12 cellular contexts compared by ENCODE assay signal in genomic region chr17:31907342-31907975, GRCh38.
DNase-seq lines count a peak whose midpoint lies in the region; ATAC-seq and TF ChIP-seq lines count a peak whose summit lies in the region.
"Had no signal": no experiment of that assay in that cellular context is flagged by ENCODE, and none has a peak within 500 bp of the region (broad histone marks: within the 10 kb centered on the region; RNA-seq: fewer than 3 reads in every experiment).

No MANE protein-coding gene starts in this region.

- ATAC-seq in stimulated activated naive CD8-positive, alpha-beta T cell treated with anti-CD3 and anti-CD28 coated beads, Interleukin-15, amount 100 ng/mL, for 72 hours: no peak
- no peak for ATAC-seq in HG03135 (IDR thresholded peaks at IDR 0.05; ENCODE audit: unreplicated experiment)
- ATAC-seq: HepG2 had no signal

- H3F3A ChIP-seq in OCI-LY1 (ENCODE audit: insufficient read depth, low read length): peaks cover 4% of the 10 kb centered on the region; the same call in 1 of the 2 replicates

- DNase-seq in NOMO-1 treated with DMSO at 0.1 percent for 48 hours (lab: John Stamatoyannopoulos, UW; ENCODE audit: unreplicated experiment) (peak; percentile 24), NOMO-1 treated with dmso at 0.1 percent for 144 hours (lab: John Stamatoyannopoulos, UW; ENCODE audit: unreplicated experiment) (no peak), fibroblast of gingiva (ENCODE audit: low read depth) (peak; percentile 53), DMS53 (lab: John Stamatoyannopoulos, UW) (no peak)
- no peak for DNase-seq in stimulated activated naive CD8-positive, alpha-beta T cell treated with anti-CD3 and anti-CD28 coated beads, Interleukin-15, amount 100 ng/mL, for 72 hours
- no peak for DNase-seq in activated CD8-positive, alpha-beta memory T cell treated with anti-CD3 and anti-CD28 coated beads for 24 hours
- DNase-seq: activated CD4-positive, alpha-beta memory T cell treated with anti-CD3 and anti-CD28 coated beads, Interleukin-2, amount 10 ng/mL, durations not matched to agents 7 days and 5 days; stimulated activated CD4-positive, alpha-beta T cell treated with anti-CD3 and anti-CD28 coated beads, Interleukin-15, amount 100 ng/mL, for 24 hours had no signal

- peaks cover 36% of the 10 kb centered on the region for H3K27me3 Mint-ChIP-seq in stimulated activated naive CD8-positive, alpha-beta T cell treated with anti-CD3 and anti-CD28 coated beads, Interleukin-15, amount 100 ng/mL, for 72 hours

- H3K9me3 ChIP-seq in OCI-LY1 (ENCODE audit: low read length): no peaks in the 10 kb centered on the region

- TF ChIP-seq CTCF in OCI-LY1 (IDR thresholded peaks at IDR 0.05; ENCODE audit: low read length): no peak

- no peaks in the 10 kb centered on the region for H3K9me2 ChIP-seq in OCI-LY1 (ENCODE audit: low read depth, low read length)

- H4K20me1 ChIP-seq in OCI-LY1 (ENCODE audit: insufficient read depth, low read length): no peaks in the 10 kb centered on the region

- no peak overlapping the region for H3K9ac ChIP-seq in OCI-LY1 (ENCODE audit: low read length)

- peak overlapping the region; percentile 51 to 69 for H3K4me3 Mint-ChIP-seq in stimulated activated naive CD8-positive, alpha-beta T cell treated with anti-CD3 and anti-CD28 coated beads, Interleukin-15, amount 100 ng/mL, for 72 hours
- H3K4me3 Mint-ChIP-seq: activated CD4-positive, alpha-beta memory T cell treated with anti-CD3 and anti-CD28 coated beads, Interleukin-2, amount 10 ng/mL, durations not matched to agents 7 days and 5 days; dendritic cell treated with granulocyte-macrophage colony-stimulating factor and Interleukin-4, amounts not matched to agents 40 ng/mL and 50 ng/mL, for 4 days had no signal

- no peaks in the 10 kb centered on the region for H3K9me3 Mint-ChIP-seq in stimulated activated naive CD8-positive, alpha-beta T cell treated with anti-CD3 and anti-CD28 coated beads, Interleukin-15, amount 100 ng/mL, for 72 hours
- H3K9me3 Mint-ChIP-seq: activated CD4-positive, alpha-beta memory T cell treated with anti-CD3 and anti-CD28 coated beads, Interleukin-2, amount 10 ng/mL, durations not matched to agents 7 days and 5 days; dendritic cell treated with granulocyte-macrophage colony-stimulating factor and Interleukin-4, amounts not matched to agents 40 ng/mL and 50 ng/mL, for 4 days had no signal

- H3K4me2 ChIP-seq in OCI-LY1 (ENCODE audit: low read length): no peak overlapping the region; the same call in 1 of the 2 replicates

- H3K36me3 ChIP-seq in OCI-LY1 (ENCODE audit: insufficient read depth, low read length): no peaks in the 10 kb centered on the region

- H3K4me3 ChIP-seq in OCI-LY1 (ENCODE audit: low read depth, low read length, poor library complexity, severe bottlenecking): no peak overlapping the region

- no peaks in the 10 kb centered on the region; the same call in 1 of the 2 replicates for H3K27me3 ChIP-seq in OCI-LY1 (ENCODE audit: insufficient read depth, low read length)

- peaks cover 19% of the 10 kb centered on the region for H3K4me1 ChIP-seq in OCI-LY1 (ENCODE audit: insufficient read depth, low read length, severe bottlenecking)

- H3K79me2 ChIP-seq in OCI-LY1 (ENCODE audit: insufficient read depth, low read length): no peaks in the 10 kb centered on the region

- H3K4me1 Mint-ChIP-seq in stimulated activated naive CD8-positive, alpha-beta T cell treated with anti-CD3 and anti-CD28 coated beads, Interleukin-15, amount 100 ng/mL, for 72 hours: peaks cover 28% of the 10 kb centered on the region

- H3K27ac Mint-ChIP-seq in stimulated activated naive CD8-positive, alpha-beta T cell treated with anti-CD3 and anti-CD28 coated beads, Interleukin-15, amount 100 ng/mL, for 72 hours: no peak overlapping the region
- H3K27ac Mint-ChIP-seq: activated CD4-positive, alpha-beta memory T cell treated with anti-CD3 and anti-CD28 coated beads, Interleukin-2, amount 10 ng/mL, durations not matched to agents 7 days and 5 days; dendritic cell treated with granulocyte-macrophage colony-stimulating factor and Interleukin-4, amounts not matched to agents 40 ng/mL and 50 ng/mL, for 4 days had no signal

- no peak overlapping the region for H2AFZ ChIP-seq in OCI-LY1 (ENCODE audit: low read length)

- H3K27ac ChIP-seq in OCI-LY1 (ENCODE audit: low read depth, low read length, poor library complexity, severe bottlenecking): peak overlapping the region; percentile 2

Comparison
In these comparisons a context has a peak if more than half of its experiments do, and no peak if none do; other contexts are left out.
1. DNase-seq: peak in NOMO-1 treated with DMSO at 0.1 percent for 48 hours (single experiment) and fibroblast of gingiva (single experiment); none in NOMO-1 treated with dmso at 0.1 percent for 144 hours (single experiment), stimulated activated naive CD8-positive, alpha-beta T cell treated with anti-CD3 and anti-CD28 coated beads, Interleukin-15, amount 100 ng/mL, for 72 hours (0 of 2), DMS53 (single experiment) and activated CD8-positive, alpha-beta memory T cell treated with anti-CD3 and anti-CD28 coated beads for 24 hours (single experiment).